ENCODE assay signal across 10 cellular contexts in the genomic region with DNA sequence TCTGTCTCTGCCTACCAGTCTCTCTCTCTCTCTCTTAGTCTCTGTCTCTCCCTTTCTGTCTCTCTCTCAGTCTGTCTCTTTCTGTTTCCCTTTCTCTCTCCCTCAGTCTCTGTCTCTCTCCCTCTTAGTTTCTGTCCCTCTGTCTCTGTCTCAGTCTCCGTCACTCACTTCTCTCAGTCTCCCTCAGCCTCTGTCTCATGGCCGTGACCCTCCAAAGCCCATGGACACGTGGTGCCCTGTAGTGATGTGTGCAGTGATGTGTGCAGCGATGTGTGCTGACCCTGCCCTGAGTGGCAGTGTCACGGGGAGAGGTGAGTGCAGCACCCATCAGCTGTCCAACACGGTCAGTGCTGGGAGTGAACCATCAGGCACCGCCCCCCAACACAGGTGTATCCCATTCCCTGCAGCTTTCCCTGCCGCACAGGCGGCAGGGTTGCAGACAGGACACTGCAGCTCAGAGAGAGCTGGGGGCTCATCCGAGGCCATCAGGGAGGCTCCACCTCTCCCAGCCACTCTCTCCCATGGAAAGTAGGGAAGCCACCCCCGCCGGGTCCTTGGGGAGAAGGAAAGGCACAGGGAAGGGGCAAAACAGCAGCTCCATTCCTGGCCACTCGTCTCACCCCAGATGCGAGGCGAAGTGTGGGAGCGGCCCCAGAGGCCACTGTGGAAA. TPM values are rescaled to one million over a fixed set of nuclear protein-coding genes. Genes with fewer than 3 reads are reported as not detected.
A peak's percentile ranks its signal among the peaks of the same experiment; 100 is the strongest.
DNase-seq lines count a peak whose midpoint lies in the region; ATAC-seq, FAIRE-seq and TF ChIP-seq lines count a peak whose summit lies in the region.
"Had no signal": no experiment of that assay in that cellular context is flagged by ENCODE, and none has a peak within 500 bp of the region (broad histone marks: within the 10 kb centered on the region; RNA-seq: fewer than 3 reads in every experiment).

No MANE protein-coding gene starts in this region.

- intact Hi-C loops in sigmoid colon (cut with DNase I), result no loop called here

- peak overlapping the region; percentile 53 to 75 (median 60) for H3K27ac ChIP-seq in sigmoid colon

- no peak for TF ChIP-seq CTCF in brain (conservative IDR thresholded peaks at IDR 0.05)
- no peak for TF ChIP-seq CTCF in sigmoid colon (IDR thresholded peaks at IDR 0.05)
- no peak for TF ChIP-seq CTCF in GM13976 (IDR thresholded peaks at IDR 0.05; ENCODE audit: borderline replicate concordance, control extremely low read depth, extremely low read depth, insufficient read depth, missing control alignments)

- no peak for TF ChIP-seq POLR2A in sigmoid colon (IDR thresholded peaks at IDR 0.05)

- H3K4me1 ChIP-seq in sigmoid colon, result peaks cover 0 to 38% (median 30%) of the 10 kb centered on the region in 4 donors

- DNase-seq in GM19239 (ENCODE audit: insufficient read length, low spot score) (no peak), sigmoid colon (peak; percentile 42), GM13976 (ENCODE audit: low spot score) (no peak), NCI-H82 treated with DMSO at 0.1 percent for 48 hours (lab: John Stamatoyannopoulos, UW; ENCODE audit: unreplicated experiment) (no peak), T-helper 2 cell (no peak)
- DNase-seq: activated CD8-positive, alpha-beta T cell treated with anti-CD3 and anti-CD28 coated beads, Interleukin-2, amount 10 ng/mL, durations not matched to agents 7 days and 5 days had no signal

- in situ Hi-C loops in GM13976 (cut with MboI; ENCODE audit: low sequenced_read_pairs, unreplicated experiment), result no loop called here

- H3K4me3 ChIP-seq in sigmoid colon, result peak overlapping the region in 2 of 4 donors; percentile 24 to 28

- no peak overlapping the region for H3K4me3 Mint-ChIP-seq in brain
- H3K4me3 Mint-ChIP-seq: activated CD8-positive, alpha-beta T cell treated with anti-CD3 and anti-CD28 coated beads, Interleukin-2, amount 10 ng/mL, durations not matched to agents 7 days and 5 days had no signal

- H3K36me3 Mint-ChIP-seq in brain, result no peaks in the 10 kb centered on the region

- peaks cover 4% of the 10 kb centered on the region for H3K27me3 Mint-ChIP-seq in brain

- H3K27ac Mint-ChIP-seq in brain, result peak overlapping the region in 3 of 5 experiments; percentile 4 to 65 (median 55)
- H3K27ac Mint-ChIP-seq: activated CD8-positive, alpha-beta T cell treated with anti-CD3 and anti-CD28 coated beads, Interleukin-2, amount 10 ng/mL, durations not matched to agents 7 days and 5 days had no signal

- H3K4me1 Mint-ChIP-seq in brain, result peaks cover 14% of the 10 kb centered on the region

- H3K9me3 ChIP-seq in sigmoid colon, result no peaks in the 10 kb centered on the region

- H3K27me3 ChIP-seq in sigmoid colon, result peaks cover 0 to 14% (median 0%) of the 10 kb centered on the region in 3 donors

- H3K36me3 ChIP-seq in sigmoid colon, result no peaks in the 10 kb centered on the region

- no peak for TF ChIP-seq EP300 in sigmoid colon (IDR thresholded peaks at IDR 0.05)

- H3K9me3 Mint-ChIP-seq in brain, result no peaks in the 10 kb centered on the region

- 38 to 63% methylated on average over 16 of the region's 16 CpGs for WGBS in sigmoid colon, 2 donors

- FAIRE-seq in GM19239 (lab: Jason Lieb, UNC), result peak; percentile 21

- ATAC-seq in HG03025 (IDR thresholded peaks at IDR 0.05; ENCODE audit: low FRiP score, unreplicated experiment), result peak; percentile 41
- ATAC-seq: activated CD8-positive, alpha-beta T cell treated with anti-CD3 and anti-CD28 coated beads, Interleukin-2, amount 10 ng/mL, durations not matched to agents 7 days and 5 days had no signal

RNA-seq across cellular contexts. Expression of gene LRRC14B, which starts 0.8 kb away (rescaled TPM):
- polyA plus RNA-seq in brain (ENCODE audit: insufficient read depth, low read depth, low replicate concordance) (0.68 TPM), sigmoid colon (not detected)
- under 1 TPM in 1 of 4 donors, not detected in 3; 0.66 TPM for total RNA-seq in sigmoid colon
- total RNA-seq: activated CD8-positive, alpha-beta T cell treated with anti-CD3 and anti-CD28 coated beads, Interleukin-2, amount 10 ng/mL, durations not matched to agents 7 days and 5 days; Daoy; omental fat pad had no signal

RNA-seq across cellular contexts. Expression of gene CCDC127, which starts 27.5 kb away (rescaled TPM):
- polyA plus RNA-seq in brain (ENCODE audit: insufficient read depth, low read depth, low replicate concordance) (7.5 TPM), sigmoid colon (1 to 10 TPM; 1.2 to 3.3 (median 1.2) TPM)
- total RNA-seq in sigmoid colon, result 1 to 10 TPM; 5.7 to 8.3 (median 7.1) TPM

RNA-seq across cellular contexts. Expression of gene SDHA, which starts 27.6 kb away (rescaled TPM):
- 172 TPM for polyA plus RNA-seq in brain (ENCODE audit: insufficient read depth, low read depth, low replicate concordance)
- total RNA-seq in sigmoid colon, result 10 to 100 TPM; 72.7 to 87.0 (median 80.2) TPM
- polyA plus RNA-seq in sigmoid colon, result 100 to 1,000 TPM; 184 to 290 (median 187) TPM
